Comparison of ENCODE assay signal across 8 cellular contexts in the genomic region with DNA sequence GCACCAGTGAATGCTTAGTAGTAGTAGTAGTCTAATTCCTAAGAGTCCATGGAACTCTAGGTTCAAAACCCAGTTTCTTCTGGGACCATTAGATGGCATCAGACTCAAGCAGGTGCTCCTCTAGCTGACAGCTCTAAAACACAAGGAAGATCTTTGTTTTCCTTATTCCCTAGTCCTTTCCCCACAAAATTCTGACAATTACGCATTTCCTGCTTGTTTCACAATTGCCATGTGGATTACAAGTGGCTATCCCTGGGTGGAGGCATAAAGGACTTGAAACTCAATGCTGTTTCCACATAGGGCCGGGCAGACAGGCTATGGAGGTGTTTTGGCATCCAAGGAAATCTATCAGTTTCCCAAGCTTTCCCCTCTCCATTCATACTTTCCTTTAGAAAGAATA. TPM values are rescaled to one million over a fixed set of nuclear protein-coding genes. Genes with fewer than 3 reads are reported as not detected.
DNase-seq lines count a peak whose midpoint lies in the region; ATAC-seq, FAIRE-seq and TF ChIP-seq lines count a peak whose summit lies in the region.

No MANE protein-coding gene starts in this region.

- H3K9me3 ChIP-seq in Loucy (ENCODE audit: insufficient read depth, low read depth, low read length): no peaks in the 10 kb centered on the region
- H3K9me3 ChIP-seq in endothelial cell of umbilical vein (replicated peaks; ENCODE audit: control insufficient read depth, insufficient read depth, low read length): no peaks in the 10 kb centered on the region
- H3K9me3 ChIP-seq in neural progenitor cell (ENCODE audit: low read depth): no peaks in the 10 kb centered on the region
- H3K9me3 ChIP-seq in neuronal stem cell (replicated peaks in 1 of 2; ENCODE audit: control insufficient read depth in 2 of 2, insufficient read depth in 1 of 2, low read depth in 1 of 2, low read length in 2 of 2): no peaks in the 10 kb centered on the region

- POLR2A ChIA-PET in endothelial cell of umbilical vein (lab: Charles Lee): no interaction called here

- no peaks in the 10 kb centered on the region for H3K9me2 ChIP-seq in Loucy (replicated peaks; ENCODE audit: low read depth, low read length)

- TF ChIP-seq CTCF in Loucy (conservative IDR thresholded peaks at IDR 0.05; ENCODE audit: low read length) (peak; percentile 66), endothelial cell of umbilical vein (IDR thresholded peaks at IDR 0.05; ENCODE audit: extremely low read depth in 1 of 2, insufficient read depth in 1 of 2, low read depth in 1 of 2, low read length in 2 of 2) (peak; percentile 13 to 20), neural progenitor cell (IDR thresholded peaks at IDR 0.05) (peak; percentile 61)

- H4K8ac ChIP-seq in neuronal stem cell (ENCODE audit: low read depth, low read length): no peak overlapping the region

- no peak overlapping the region for H3K27ac Mint-ChIP-seq in neural progenitor cell

- H3K4me1 ChIP-seq in Loucy (ENCODE audit: insufficient read depth, low read length, poor library complexity, severe bottlenecking) (no peaks in the 10 kb centered on the region), endothelial cell of umbilical vein (ENCODE audit: control insufficient read depth, extremely low read depth, insufficient read depth, low read length) (no peaks in the 10 kb centered on the region), neural progenitor cell (no peaks in the 10 kb centered on the region), neuronal stem cell (ENCODE audit: control insufficient read depth in 2 of 2, insufficient read depth in 1 of 2, low read depth in 1 of 2, low read length in 2 of 2) (no peaks in the 10 kb centered on the region)

- no peak overlapping the region for H3K4me3 ChIP-seq in Loucy (ENCODE audit: low read length, poor library complexity, severe bottlenecking)
- H3K4me3 ChIP-seq in endothelial cell of umbilical vein (replicated peaks in 1 of 3; ENCODE audit: insufficient read depth in 1 of 3, low read depth in 1 of 3, low read length in 3 of 3): no peak overlapping the region
- no peak overlapping the region for H3K4me3 ChIP-seq in neural progenitor cell
- H3K4me3 ChIP-seq in neuronal stem cell (ENCODE audit: low read length in 2 of 2): no peak overlapping the region

- no peaks in the 10 kb centered on the region for H3K27me3 ChIP-seq in Loucy (ENCODE audit: insufficient read depth, low read length, poor library complexity, severe bottlenecking)
- H3K27me3 ChIP-seq in endothelial cell of umbilical vein (ENCODE audit: control insufficient read depth in 2 of 2, insufficient read depth in 2 of 2, low read length in 2 of 2): no peaks in the 10 kb centered on the region
- no peaks in the 10 kb centered on the region for H3K27me3 ChIP-seq in neural progenitor cell
- peaks cover 0 to 10% (median 0%) of the 10 kb centered on the region in 3 experiments for H3K27me3 ChIP-seq in neuronal stem cell (ENCODE audit: control insufficient read depth in 3 of 3, insufficient read depth in 3 of 3, low read depth in 1 of 3, low read length in 3 of 3)

- no peaks in the 10 kb centered on the region for H3K4me1 Mint-ChIP-seq in neural progenitor cell

- H3K36me3 Mint-ChIP-seq in neural progenitor cell: no peaks in the 10 kb centered on the region

- H3K9me3 Mint-ChIP-seq in neural progenitor cell: no peaks in the 10 kb centered on the region

- peak; percentile 87 for FAIRE-seq in endothelial cell of umbilical vein (lab: Jason Lieb, UNC)

- WGBS in neuronal stem cell (ENCODE audit: extremely low coverage in 2 of 2, insufficient read length in 2 of 2, insufficient replicate concordance in 1 of 2), 2 donors: no CpG with 5 or more reads among the region's 2 CpGs

- dilution Hi-C loops in endothelial cell of umbilical vein (cut with MboI; ENCODE audit: extremely low pct_ligation_motif_present, low sequenced_read_pairs): no loop called here

- H4K91ac ChIP-seq in neuronal stem cell (ENCODE audit: low read depth, low read length, poor library complexity): no peak overlapping the region

- no peak overlapping the region for H3K14ac ChIP-seq in neuronal stem cell (ENCODE audit: low read length)

- no peak overlapping the region for H3K23ac ChIP-seq in neuronal stem cell (ENCODE audit: low read depth, low read length, poor library complexity)

- H3F3A ChIP-seq in Loucy (ENCODE audit: low read depth) (0 out of 2 replicates have a peak, but pooled peaks cover 4% of the 10 kb centered on the region), neural progenitor cell (ENCODE audit: low read depth) (no peaks in the 10 kb centered on the region)

- H3K4me3 Mint-ChIP-seq in neural progenitor cell: no peak overlapping the region

- no peak overlapping the region for H3K4ac ChIP-seq in neuronal stem cell (ENCODE audit: low read length)

- H2BK120ac ChIP-seq in neuronal stem cell (ENCODE audit: low read depth, low read length): no peak overlapping the region

- no peak overlapping the region for H2BK15ac ChIP-seq in neuronal stem cell (ENCODE audit: low read length)

- no peak overlapping the region for H2AK5ac ChIP-seq in neuronal stem cell (ENCODE audit: low read depth, low read length)

- no peaks in the 10 kb centered on the region for H3K27me3 Mint-ChIP-seq in neural progenitor cell (ENCODE audit: insufficient read depth, low read depth)

- CTCF ChIA-PET in endothelial cell of umbilical vein (lab: Charles Lee): interaction anchor here (1.1 to 6.7 kb wide), 13 partner anchors 9 to 159 kb away, joined by 3 to 188 read pairs (median 6); partner anchors contain the start of genes HLA-DMA, PSMB9, TAP1 and TAP2

- H3K18ac ChIP-seq in neuronal stem cell (ENCODE audit: low read length): no peak overlapping the region

- H3K36me3 ChIP-seq in Loucy (ENCODE audit: insufficient read depth, low read length): peaks cover 22% of the 10 kb centered on the region; the same call in 1 of the 2 replicates
- H3K36me3 ChIP-seq in endothelial cell of umbilical vein (ENCODE audit: control insufficient read depth in 2 of 2, extremely low read depth in 1 of 2, insufficient read depth in 2 of 2, low read length in 2 of 2): peaks cover 2 to 8% of the 10 kb centered on the region in 2 experiments
- no peaks in the 10 kb centered on the region for H3K36me3 ChIP-seq in neural progenitor cell
- H3K36me3 ChIP-seq in neuronal stem cell (replicated peaks in 1 of 2; ENCODE audit: control insufficient read depth in 2 of 2, insufficient read depth in 2 of 2, low read length in 2 of 2): no peaks in the 10 kb centered on the region

- H4K20me1 ChIP-seq in Loucy (ENCODE audit: insufficient read depth, low read length, poor library complexity, severe bottlenecking) (no peaks in the 10 kb centered on the region), endothelial cell of umbilical vein (replicated peaks; ENCODE audit: control insufficient read depth, extremely low read depth, insufficient read depth, low read length) (no peaks in the 10 kb centered on the region), neural progenitor cell (ENCODE audit: low read depth) (no peaks in the 10 kb centered on the region)

- intact Hi-C loops in endothelial cell of umbilical vein (cut with micrococcal nuclease): loop anchor here (1.0 kb wide), 2 partner anchors 28 to 42 kb away; partner anchors contain the start of gene PSMB9

- H3K79me1 ChIP-seq in neuronal stem cell (ENCODE audit: low read depth, low read length): no peaks in the 10 kb centered on the region

- H3K9ac ChIP-seq in Loucy (ENCODE audit: low read depth, low read length, poor library complexity, severe bottlenecking) (no peak overlapping the region), endothelial cell of umbilical vein (replicated peaks; ENCODE audit: extremely low read depth, insufficient read depth, low read length) (no peak overlapping the region), neural progenitor cell (no peak overlapping the region), neuronal stem cell (ENCODE audit: low read depth, low read length, poor library complexity) (no peak overlapping the region)

- H3K27ac ChIP-seq in endothelial cell of umbilical vein (ENCODE audit: insufficient read depth, low read depth, low read length): no peak overlapping the region
- H3K27ac ChIP-seq in neural progenitor cell: no peak overlapping the region
- H3K27ac ChIP-seq in neuronal stem cell (replicated peaks; ENCODE audit: low read length): no peak overlapping the region

- H2AFZ ChIP-seq in Loucy (ENCODE audit: low read length) (no peak overlapping the region), endothelial cell of umbilical vein (ENCODE audit: low read depth, low read length) (no peak overlapping the region), neural progenitor cell (replicated peaks) (no peak overlapping the region), neuronal stem cell (ENCODE audit: low read length) (no peak overlapping the region)

- ATAC-seq in GM21576 (IDR thresholded peaks at IDR 0.05; ENCODE audit: unreplicated experiment) (no peak), GM18511 (IDR thresholded peaks at IDR 0.05; ENCODE audit: unreplicated experiment) (no peak)

- H3K9me1 ChIP-seq in endothelial cell of umbilical vein (replicated peaks; ENCODE audit: control insufficient read depth, extremely low read depth, insufficient read depth, low read length): no peaks in the 10 kb centered on the region

- TSS peak; percentile 10 for BruUV-seq in endothelial cell of umbilical vein (replicated peaks; lab: Mats Ljungman, UMichigan)

- H3K79me2 ChIP-seq in Loucy (ENCODE audit: insufficient read depth, low read length) (no peaks in the 10 kb centered on the region), endothelial cell of umbilical vein (ENCODE audit: control insufficient read depth, insufficient read depth, low read length) (no peaks in the 10 kb centered on the region), neural progenitor cell (ENCODE audit: low read depth) (no peaks in the 10 kb centered on the region)

- TF ChIP-seq POLR2A in endothelial cell of umbilical vein (IDR thresholded peaks at IDR 0.05; ENCODE audit: low read depth, low read length): no peak

- no peak overlapping the region for H3K4me2 ChIP-seq in Loucy (ENCODE audit: low read depth, low read length, poor library complexity, severe bottlenecking)
- H3K4me2 ChIP-seq in endothelial cell of umbilical vein (ENCODE audit: insufficient read depth, low read length): no peak overlapping the region
- no peak overlapping the region for H3K4me2 ChIP-seq in neural progenitor cell
- no peak overlapping the region for H3K4me2 ChIP-seq in neuronal stem cell (ENCODE audit: insufficient read depth, low read length, poor library complexity, severe bottlenecking)

- no peak overlapping the region for H2BK5ac ChIP-seq in neuronal stem cell (ENCODE audit: low read length)

- DNase-seq in DMS53 treated with DMSO at 0.1 percent for 48 hours (lab: John Stamatoyannopoulos, UW; ENCODE audit: unreplicated experiment): peak; percentile 13
- DNase-seq in endothelial cell of umbilical vein (ENCODE audit: low read depth, low spot score): peak; percentile 48
- DNase-seq in neural progenitor cell (ENCODE audit: low spot score): peak; percentile 59
- no peak for DNase-seq in neuronal stem cell (ENCODE audit: low spot score)
- no peak for DNase-seq in T-helper 9 cell

- H2BK12ac ChIP-seq in neuronal stem cell (ENCODE audit: low read length): no peak overlapping the region

RNA-seq across cellular contexts. Expression of gene HLA-DOB, which starts 9.2 kb away (rescaled TPM):
- total RNA-seq in endothelial cell of umbilical vein (0.44 and 0.46 TPM in 2 replicates), neural progenitor cell (ENCODE audit: low replicate concordance) (2.6 TPM in 1 of 2 replicates, not detected in the other)
- 0.10 and 0.54 TPM in 2 replicates for polyA plus RNA-seq in endothelial cell of umbilical vein
- 0.08 TPM in 1 of 2 replicates, not detected in the other for polyA plus RNA-seq in endothelial cell of umbilical vein (2011; cell fraction: cytosol; rRNA removed)
- polyA plus RNA-seq in endothelial cell of umbilical vein (2011; cell fraction: nucleus; rRNA removed): 3.1 TPM in 2 replicates
- polyA plus RNA-seq in endothelial cell of umbilical vein (2012): 0.26 and 0.28 TPM in 2 replicates
- polyA minus RNA-seq in endothelial cell of umbilical vein: 0.36 and 0.70 TPM in 2 replicates
- polyA minus RNA-seq in endothelial cell of umbilical vein (2011; cell fraction: cytosol; rRNA and poly(A)+ RNA removed): not detected
- polyA minus RNA-seq in endothelial cell of umbilical vein (2011; cell fraction: nucleus; rRNA and poly(A)+ RNA removed): 0.48 and 0.63 TPM in 2 replicates
- polyA plus RNA-seq in neuronal stem cell (2013, experiment 1 of 2): 0.04 TPM
- 0.07 TPM for polyA plus RNA-seq in neuronal stem cell (2013, experiment 2 of 2)

RNA-seq across cellular contexts. Expression of gene TAP2, which starts 12.6 kb away (rescaled TPM):
- 49.7 and 57.8 TPM in 2 replicates for total RNA-seq in endothelial cell of umbilical vein
- 14.1 and 18.4 TPM in 2 replicates for polyA plus RNA-seq in endothelial cell of umbilical vein
- 14.8 and 16.1 TPM in 2 replicates for polyA plus RNA-seq in endothelial cell of umbilical vein (2011; cell fraction: cytosol; rRNA removed)
- polyA plus RNA-seq in endothelial cell of umbilical vein (2011; cell fraction: nucleus; rRNA removed): 36.5 and 42.1 TPM in 2 replicates
- polyA plus RNA-seq in endothelial cell of umbilical vein (2012): 25.4 and 27.9 TPM in 2 replicates
- 40.5 and 59.8 TPM in 2 replicates for polyA minus RNA-seq in endothelial cell of umbilical vein
- 30.3 TPM for polyA minus RNA-seq in endothelial cell of umbilical vein (2011; cell fraction: cytosol; rRNA and poly(A)+ RNA removed)
- 18.7 and 22.6 TPM in 2 replicates for polyA minus RNA-seq in endothelial cell of umbilical vein (2011; cell fraction: nucleus; rRNA and poly(A)+ RNA removed)
- total RNA-seq in neural progenitor cell (ENCODE audit: low replicate concordance): 2.8 and 2.9 TPM in 2 replicates
- 1.8 TPM for polyA plus RNA-seq in neuronal stem cell (2013, experiment 1 of 2)
- polyA plus RNA-seq in neuronal stem cell (2013, experiment 2 of 2): 2.4 TPM

RNA-seq across cellular contexts. Expression of gene PSMB8, which starts 17.9 kb away (rescaled TPM):
- total RNA-seq in endothelial cell of umbilical vein (25.7 and 40.1 TPM in 2 replicates), neural progenitor cell (ENCODE audit: low replicate concordance) (2.0 and 2.2 TPM in 2 replicates)
- 41.3 and 49.4 TPM in 2 replicates for polyA plus RNA-seq in endothelial cell of umbilical vein
- polyA plus RNA-seq in endothelial cell of umbilical vein (2011; cell fraction: cytosol; rRNA removed): 37.0 and 39.6 TPM in 2 replicates
- 20.6 and 22.3 TPM in 2 replicates for polyA plus RNA-seq in endothelial cell of umbilical vein (2011; cell fraction: nucleus; rRNA removed)
- 36.6 and 45.7 TPM in 2 replicates for polyA plus RNA-seq in endothelial cell of umbilical vein (2012)
- polyA minus RNA-seq in endothelial cell of umbilical vein: 17.2 and 20.8 TPM in 2 replicates
- polyA minus RNA-seq in endothelial cell of umbilical vein (2011; cell fraction: cytosol; rRNA and poly(A)+ RNA removed): 32.6 TPM
- polyA minus RNA-seq in endothelial cell of umbilical vein (2011; cell fraction: nucleus; rRNA and poly(A)+ RNA removed): 2.9 and 3.8 TPM in 2 replicates
- polyA plus RNA-seq in neuronal stem cell (2013, experiment 1 of 2): 2.1 TPM
- polyA plus RNA-seq in neuronal stem cell (2013, experiment 2 of 2): 2.5 TPM

RNA-seq across cellular contexts. Expression of gene TAP1, which starts 27.5 kb away (rescaled TPM):
- total RNA-seq in endothelial cell of umbilical vein: 18.8 and 25.9 TPM in 2 replicates
- polyA plus RNA-seq in endothelial cell of umbilical vein: 15.6 and 17.2 TPM in 2 replicates
- polyA plus RNA-seq in endothelial cell of umbilical vein (2011; cell fraction: cytosol; rRNA removed): 14.7 and 16.3 TPM in 2 replicates
- 13.8 TPM in 2 replicates for polyA plus RNA-seq in endothelial cell of umbilical vein (2011; cell fraction: nucleus; rRNA removed)
- 31.2 and 34.9 TPM in 2 replicates for polyA plus RNA-seq in endothelial cell of umbilical vein (2012)
- polyA minus RNA-seq in endothelial cell of umbilical vein: 21.4 and 23.8 TPM in 2 replicates
- 36.5 TPM for polyA minus RNA-seq in endothelial cell of umbilical vein (2011; cell fraction: cytosol; rRNA and poly(A)+ RNA removed)
- polyA minus RNA-seq in endothelial cell of umbilical vein (2011; cell fraction: nucleus; rRNA and poly(A)+ RNA removed): 3.1 and 4.5 TPM in 2 replicates
- total RNA-seq in neural progenitor cell (ENCODE audit: low replicate concordance): 6.2 and 6.5 TPM in 2 replicates
- 4.4 TPM for polyA plus RNA-seq in neuronal stem cell (2013, experiment 1 of 2)
- polyA plus RNA-seq in neuronal stem cell (2013, experiment 2 of 2): 4.3 TPM

RNA-seq across cellular contexts. Expression of gene PSMB9, which starts 28.0 kb away (rescaled TPM):
- total RNA-seq in endothelial cell of umbilical vein: 2.7 and 6.3 TPM in 2 replicates
- 6.3 and 6.4 TPM in 2 replicates for polyA plus RNA-seq in endothelial cell of umbilical vein
- polyA plus RNA-seq in endothelial cell of umbilical vein (2011; cell fraction: cytosol; rRNA removed): 4.5 and 5.0 TPM in 2 replicates
- polyA plus RNA-seq in endothelial cell of umbilical vein (2011; cell fraction: nucleus; rRNA removed): 1.0 and 1.7 TPM in 2 replicates
- 5.1 and 8.4 TPM in 2 replicates for polyA plus RNA-seq in endothelial cell of umbilical vein (2012)
- 2.1 and 4.6 TPM in 2 replicates for polyA minus RNA-seq in endothelial cell of umbilical vein
- polyA minus RNA-seq in endothelial cell of umbilical vein (2011; cell fraction: cytosol; rRNA and poly(A)+ RNA removed): 11.1 TPM
- not detected in 2 replicates for polyA minus RNA-seq in endothelial cell of umbilical vein (2011; cell fraction: nucleus; rRNA and poly(A)+ RNA removed)
- not detected in 2 replicates for total RNA-seq in neural progenitor cell (ENCODE audit: low replicate concordance)
- 0.15 TPM for polyA plus RNA-seq in neuronal stem cell (2013, experiment 1 of 2)
- 0.29 TPM for polyA plus RNA-seq in neuronal stem cell (2013, experiment 2 of 2)

Comparison
In these comparisons a context has a peak if more than half of its experiments do, and no peak if none do; other contexts are left out.
1. DNase-seq: peak in DMS53 treated with DMSO at 0.1 percent for 48 hours (single experiment), endothelial cell of umbilical vein (single experiment) and neural progenitor cell (single experiment); none in neuronal stem cell (single experiment) and T-helper 9 cell (single experiment).
2. RNA of gene TAP2, which starts 12.6 kb away (total RNA-seq): 49.7 to 57.8 TPM in endothelial cell of umbilical vein; 2.8 to 2.9 TPM in neural progenitor cell; every median in the first group is over 10 times any median in the second.
3. Peak in every context shown above with its lines, with median percentiles within 50 percentile points of each other: CTCF ChIP-seq.